In the genomic region with DNA sequence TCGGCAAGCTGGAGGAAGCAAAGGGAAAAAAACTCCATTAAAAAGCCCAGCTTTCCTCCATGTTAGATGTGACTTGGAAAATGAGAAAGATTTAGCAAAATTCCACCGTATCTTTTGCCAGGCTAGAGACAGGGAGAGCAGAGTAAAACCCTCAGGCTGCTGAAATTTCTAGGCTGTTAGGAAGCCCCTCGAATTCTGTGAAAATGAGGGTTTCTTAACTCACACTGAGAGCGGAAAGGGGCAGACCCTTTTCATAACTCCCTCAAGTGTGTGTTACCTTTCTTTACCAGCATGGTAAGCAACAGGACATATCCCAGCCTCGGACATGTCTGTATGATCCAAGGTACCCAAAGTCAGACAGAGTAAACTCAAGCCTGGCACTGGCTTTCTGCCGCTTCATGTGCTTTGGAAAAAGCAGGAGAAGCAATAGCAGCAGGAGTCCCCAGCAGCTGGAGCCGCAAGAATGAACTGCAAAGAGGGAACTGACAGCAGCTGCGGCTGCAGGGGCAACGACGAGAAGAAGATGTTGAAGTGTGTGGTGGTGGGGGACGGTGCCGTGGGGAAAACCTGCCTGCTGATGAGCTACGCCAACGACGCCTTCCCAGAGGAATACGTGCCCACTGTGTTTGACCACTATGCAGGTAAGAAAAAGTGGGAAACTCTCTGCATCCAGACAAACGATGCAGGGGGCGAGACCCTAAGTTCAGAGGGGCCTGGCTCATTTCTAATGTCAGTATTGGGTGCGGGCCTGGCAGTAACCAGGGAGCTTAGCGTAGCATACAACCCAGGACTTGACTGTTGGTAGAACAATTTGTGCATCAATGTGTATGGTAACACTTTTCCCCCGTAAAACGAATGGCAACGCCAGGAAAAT, we compare ENCODE assay signal across 8 cellular contexts. TPM values are rescaled to one million over a fixed set of nuclear protein-coding genes. Genes with fewer than 3 reads are reported as not detected.
A peak's percentile ranks its signal among the peaks of the same experiment; 100 is the strongest.
DNase-seq lines count a peak whose midpoint lies in the region; ATAC-seq and TF ChIP-seq lines count a peak whose summit lies in the region.

TSS of gene RHOJ (plus strand) at position 37 of the 874 bp plus-strand sequence. CDS start at position 464, 427 bp downstream.

- no peak within 1 kb of the TSS for H4K91ac ChIP-seq in neuronal stem cell (ENCODE audit: low read depth, low read length, poor library complexity)

- H3K9me2 ChIP-seq in Karpas-422 (replicated peaks; ENCODE audit: insufficient read depth, low read length) = no peaks in the 10 kb centered on the region

- H2AFZ ChIP-seq in OCI-LY3 (ENCODE audit: low read depth, low read length) (peak within 1 kb of the TSS; percentile 83), neuronal stem cell (ENCODE audit: low read length) (peak within 1 kb of the TSS; percentile 86), Karpas-422 (ENCODE audit: low read length) (no peak within 1 kb of the TSS)

- H3K4ac ChIP-seq in neuronal stem cell (ENCODE audit: low read length) = no peak within 1 kb of the TSS

- no peak within 1 kb of the TSS for H3K27ac ChIP-seq in OCI-LY3 (ENCODE audit: low read length)
- peak within 1 kb of the TSS; percentile 27 for H3K27ac ChIP-seq in neuronal stem cell (replicated peaks; ENCODE audit: low read length)
- no peak within 1 kb of the TSS for H3K27ac ChIP-seq in Karpas-422 (ENCODE audit: low read length)

- ATAC-seq in GM21526 (IDR thresholded peaks at IDR 0.05; ENCODE audit: low FRiP score, unreplicated experiment) = no peak
- no peak for ATAC-seq in HG02852 (IDR thresholded peaks at IDR 0.05; ENCODE audit: unreplicated experiment)

- H3K9me3 ChIP-seq in OCI-LY3 (ENCODE audit: insufficient read depth, low read length) (no peaks in the 10 kb centered on the region), neuronal stem cell (replicated peaks in 1 of 2; ENCODE audit: control insufficient read depth in 2 of 2, insufficient read depth in 1 of 2, low read depth in 1 of 2, low read length in 2 of 2) (no peaks in the 10 kb centered on the region), Karpas-422 (ENCODE audit: low read length) (no peaks in the 10 kb centered on the region)

- H3K18ac ChIP-seq in neuronal stem cell (ENCODE audit: low read length) = peak within 1 kb of the TSS; percentile 15

- no peaks in the 10 kb centered on the region for H3K79me1 ChIP-seq in neuronal stem cell (ENCODE audit: low read depth, low read length)

- H3K9ac ChIP-seq in OCI-LY3 (ENCODE audit: low read length) = 0 out of 2 replicates have a peak within 1 kb of the TSS, but pooled peaks have one; percentile 14
- no peak within 1 kb of the TSS for H3K9ac ChIP-seq in neuronal stem cell (ENCODE audit: low read depth, low read length, poor library complexity)
- H3K9ac ChIP-seq in Karpas-422 (ENCODE audit: low read length) = no peak within 1 kb of the TSS

- H2BK12ac ChIP-seq in neuronal stem cell (ENCODE audit: low read length) = no peak within 1 kb of the TSS

- 0 out of 2 replicates have a peak, but pooled peaks cover 2% of the 10 kb centered on the region for H3K27me3 ChIP-seq in OCI-LY3 (ENCODE audit: low read depth, low read length)
- H3K27me3 ChIP-seq in neuronal stem cell (ENCODE audit: control insufficient read depth in 3 of 3, insufficient read depth in 3 of 3, low read depth in 1 of 3, low read length in 3 of 3) = peaks cover 0 to 3% (median 0%) of the 10 kb centered on the region in 3 experiments
- no peaks in the 10 kb centered on the region for H3K27me3 ChIP-seq in Karpas-422 (ENCODE audit: low read length)

- DNase-seq in Ammon's horn (ENCODE audit: low spot score) = peak; percentile 39
- DNase-seq in fibroblast of pulmonary artery (ENCODE audit: low read depth) = peak; percentile 46
- peak; percentile 27 for DNase-seq in neuronal stem cell (ENCODE audit: low spot score)
- no peak for DNase-seq in NCI-H187 treated with DMSO at 0.1 percent for 48 hours (lab: John Stamatoyannopoulos, UW)
- DNase-seq in Karpas-422 = no peak

- no peaks in the 10 kb centered on the region for H4K20me1 ChIP-seq in OCI-LY3 (ENCODE audit: insufficient read depth, low read length)
- H4K20me1 ChIP-seq in Karpas-422 (ENCODE audit: insufficient read depth, low read depth, low read length) = no peaks in the 10 kb centered on the region

- H2BK120ac ChIP-seq in neuronal stem cell (ENCODE audit: low read depth, low read length) = no peak within 1 kb of the TSS

- H3K4me2 ChIP-seq in OCI-LY3 (ENCODE audit: low read length) (peak within 1 kb of the TSS; percentile 82), neuronal stem cell (ENCODE audit: insufficient read depth, low read length, poor library complexity, severe bottlenecking) (peak within 1 kb of the TSS; percentile 53), Karpas-422 (ENCODE audit: low read depth, low read length, poor library complexity, severe bottlenecking) (no peak within 1 kb of the TSS)

- no peak within 1 kb of the TSS for H2BK5ac ChIP-seq in neuronal stem cell (ENCODE audit: low read length)

- no peak within 1 kb of the TSS for H2AK5ac ChIP-seq in neuronal stem cell (ENCODE audit: low read depth, low read length)

- TF ChIP-seq CTCF in OCI-LY3 (IDR thresholded peaks at IDR 0.05; ENCODE audit: low read depth, low read length) (no peak), fibroblast of pulmonary artery (IDR thresholded peaks at IDR 0.05; ENCODE audit: low read length, missing control alignments) (no peak)

- H4K8ac ChIP-seq in neuronal stem cell (ENCODE audit: low read depth, low read length) = no peak within 1 kb of the TSS

- H3K4me3 ChIP-seq in OCI-LY3 (ENCODE audit: low read length) (peak within 1 kb of the TSS; percentile 70), fibroblast of pulmonary artery (replicated peaks; ENCODE audit: low read depth, low read length) (peak within 1 kb of the TSS; percentile 75), neuronal stem cell (ENCODE audit: low read length in 2 of 2) (peak within 1 kb of the TSS in 1 of 2 donors; percentile 43), Karpas-422 (ENCODE audit: low read length) (no peak within 1 kb of the TSS)

- no peak within 1 kb of the TSS for H3K14ac ChIP-seq in neuronal stem cell (ENCODE audit: low read length)

- H3K23ac ChIP-seq in neuronal stem cell (ENCODE audit: low read depth, low read length, poor library complexity) = no peak within 1 kb of the TSS

- no peak within 1 kb of the TSS for H2BK15ac ChIP-seq in neuronal stem cell (ENCODE audit: low read length)

- H3K79me2 ChIP-seq in OCI-LY3 (ENCODE audit: low read length) (no peaks in the 10 kb centered on the region), Karpas-422 (ENCODE audit: low read length) (no peaks in the 10 kb centered on the region)

- H3K36me3 ChIP-seq in OCI-LY3 (replicated peaks; ENCODE audit: low read depth, low read length) = no peaks in the 10 kb centered on the region
- no peaks in the 10 kb centered on the region for H3K36me3 ChIP-seq in neuronal stem cell (replicated peaks in 1 of 2; ENCODE audit: control insufficient read depth in 2 of 2, insufficient read depth in 2 of 2, low read length in 2 of 2)
- H3K36me3 ChIP-seq in Karpas-422 (ENCODE audit: insufficient read depth, low read length) = no peaks in the 10 kb centered on the region

- no CpG with 5 or more reads among the region's 23 CpGs for WGBS in neuronal stem cell (ENCODE audit: extremely low coverage in 2 of 2, insufficient read length in 2 of 2, insufficient replicate concordance in 1 of 2), 2 donors

- H3K4me1 ChIP-seq in OCI-LY3 (ENCODE audit: low read length) = peaks cover 15% of the 10 kb centered on the region
- H3K4me1 ChIP-seq in neuronal stem cell (ENCODE audit: control insufficient read depth in 2 of 2, insufficient read depth in 1 of 2, low read depth in 1 of 2, low read length in 2 of 2) = peaks cover 5 to 10% of the 10 kb centered on the region in 2 donors
- no peaks in the 10 kb centered on the region for H3K4me1 ChIP-seq in Karpas-422 (ENCODE audit: low read length)

RNA-seq across cellular contexts. Expression of gene RHOJ, which starts in this region (rescaled TPM):
- polyA plus RNA-seq in neuronal stem cell (2013, experiment 1 of 2) = 0.26 TPM
- polyA plus RNA-seq in neuronal stem cell (2013, experiment 2 of 2) = 0.25 TPM
- total RNA-seq in Karpas-422 (2014; rRNA removed; shearing (Covaris generic); ENCODE audit: low replicate concordance) = not detected in 2 replicates

Comparison
In these comparisons a context has a peak if more than half of its experiments do, and no peak if none do; other contexts are left out.
1. DNase-seq: peak in Ammon's horn (single experiment), fibroblast of pulmonary artery (single experiment) and neuronal stem cell (single experiment); none in NCI-H187 treated with DMSO at 0.1 percent for 48 hours (single experiment) and Karpas-422 (single experiment).